12 cellular contexts compared by ENCODE assay signal in genomic region chr6:111806561-111807497, GRCh38.
DNase-seq lines count a peak whose midpoint lies in the region; ATAC-seq and TF ChIP-seq lines count a peak whose summit lies in the region.
"Had no signal": no experiment of that assay in that cellular context is flagged by ENCODE, and none has a peak within 500 bp of the region (broad histone marks: within the 10 kb centered on the region; RNA-seq: fewer than 3 reads in every experiment).

No MANE protein-coding gene starts in this region.

- TF ChIP-seq CTCF in activated CD8-positive, alpha-beta T cell treated with anti-CD3 and anti-CD28 coated beads for 36 hours (IDR thresholded peaks at IDR 0.05): no peak
- TF ChIP-seq CTCF in GM20000 (IDR thresholded peaks at IDR 0.05; ENCODE audit: extremely low read depth, missing control alignments) (no peak), upper lobe of right lung (IDR thresholded peaks at IDR 0.05) (no peak)

- peaks cover 53% of the 10 kb centered on the region for H3K4me1 ChIP-seq in upper lobe of right lung
- H3K4me1 ChIP-seq: tibial artery had no signal

- H3K9me3 Mint-ChIP-seq in activated CD4-positive, alpha-beta T cell treated with anti-CD3 and anti-CD28 coated beads, Interleukin-2, amount 10 ng/mL, durations not matched to agents 7 days and 5 days: no peaks in the 10 kb centered on the region
- H3K9me3 Mint-ChIP-seq in activated CD8-positive, alpha-beta T cell treated with anti-CD3 and anti-CD28 coated beads for 36 hours: no peaks in the 10 kb centered on the region
- no peaks in the 10 kb centered on the region for H3K9me3 Mint-ChIP-seq in stimulated activated memory B cell treated with anti-CD40 and anti-IgM and Interleukin-4, amounts not matched to agents 10 μg/mL and 1 μg/mL and 100 μg/mL, for 72 hours

- H3K27ac ChIP-seq in upper lobe of right lung: no peak overlapping the region
- H3K27ac ChIP-seq: epithelial cell of prostate, lower lobe of right lung, tibial artery had no signal

- CTCF ChIA-PET in activated CD4-positive, alpha-beta T cell treated with anti-CD3 and anti-CD28 coated beads, Interleukin-2, amount 10 ng/mL, durations not matched to agents 7 days and 5 days (lab: Charles Lee): interaction anchor here (0.7 to 2.2 kb wide), 9 partner anchors 9 to 207 kb away, joined by 3 to 10 read pairs (median 3); no protein-coding TSS in a partner anchor
- CTCF ChIA-PET in activated CD8-positive, alpha-beta T cell treated with anti-CD3 and anti-CD28 coated beads for 36 hours (lab: Charles Lee): interaction anchor here (0.9 to 5.1 kb wide), 12 partner anchors 19 to 190 kb away, joined by 3 to 39 read pairs (median 4); partner anchors contain the start of gene FYN

- no peak for DNase-seq in activated CD4-positive, alpha-beta T cell treated with anti-CD3 and anti-CD28 coated beads, Interleukin-2, amount 10 ng/mL, durations not matched to agents 7 days and 5 days
- no peak for DNase-seq in activated CD4-positive, alpha-beta T cell treated with anti-CD3 and anti-CD28 coated beads for 48 hours
- no peak for DNase-seq in activated CD8-positive, alpha-beta T cell treated with anti-CD3 and anti-CD28 coated beads for 36 hours
- DNase-seq in kidney glomerular epithelial cell (lab: John Stamatoyannopoulos, UW) (peak; percentile 49), GM20000 (ENCODE audit: low spot score) (no peak), H7 (no peak), upper lobe of right lung (no peak)
- DNase-seq: ACHN, lower lobe of right lung, tibial artery had no signal

- H3K4me3 ChIP-seq in H7 (ENCODE audit: insufficient read depth, low read depth, low read length) (no peak overlapping the region), upper lobe of right lung (no peak overlapping the region)
- H3K4me3 ChIP-seq: lower lobe of right lung, tibial artery had no signal

- peaks cover 29% of the 10 kb centered on the region for H3K36me3 Mint-ChIP-seq in activated CD4-positive, alpha-beta T cell treated with anti-CD3 and anti-CD28 coated beads, Interleukin-2, amount 10 ng/mL, durations not matched to agents 7 days and 5 days (ENCODE audit: low read depth)
- peaks cover 71% of the 10 kb centered on the region for H3K36me3 Mint-ChIP-seq in activated CD8-positive, alpha-beta T cell treated with anti-CD3 and anti-CD28 coated beads for 36 hours (ENCODE audit: low read depth)
- peaks cover 35% of the 10 kb centered on the region for H3K36me3 Mint-ChIP-seq in stimulated activated memory B cell treated with anti-CD40 and anti-IgM and Interleukin-4, amounts not matched to agents 10 μg/mL and 1 μg/mL and 100 μg/mL, for 72 hours

- ATAC-seq in activated CD8-positive, alpha-beta T cell treated with anti-CD3 and anti-CD28 coated beads for 36 hours: no peak
- no peak for ATAC-seq in stimulated activated memory B cell treated with anti-CD40 and anti-IgM and Interleukin-4, amounts not matched to agents 10 μg/mL and 1 μg/mL and 100 μg/mL, for 72 hours
- ATAC-seq in upper lobe of right lung: no peak

- H3K4me3 Mint-ChIP-seq in activated CD4-positive, alpha-beta T cell treated with anti-CD3 and anti-CD28 coated beads, Interleukin-2, amount 10 ng/mL, durations not matched to agents 7 days and 5 days: no peak overlapping the region
- H3K4me3 Mint-ChIP-seq in activated CD8-positive, alpha-beta T cell treated with anti-CD3 and anti-CD28 coated beads for 36 hours: peak overlapping the region; percentile 63
- H3K4me3 Mint-ChIP-seq in stimulated activated memory B cell treated with anti-CD40 and anti-IgM and Interleukin-4, amounts not matched to agents 10 μg/mL and 1 μg/mL and 100 μg/mL, for 72 hours: no peak overlapping the region

- H3K27me3 Mint-ChIP-seq in activated CD4-positive, alpha-beta T cell treated with anti-CD3 and anti-CD28 coated beads, Interleukin-2, amount 10 ng/mL, durations not matched to agents 7 days and 5 days: no peaks in the 10 kb centered on the region
- H3K27me3 Mint-ChIP-seq in activated CD8-positive, alpha-beta T cell treated with anti-CD3 and anti-CD28 coated beads for 36 hours: no peaks in the 10 kb centered on the region
- H3K27me3 Mint-ChIP-seq in stimulated activated memory B cell treated with anti-CD40 and anti-IgM and Interleukin-4, amounts not matched to agents 10 μg/mL and 1 μg/mL and 100 μg/mL, for 72 hours: no peaks in the 10 kb centered on the region

- intact Hi-C loops in activated CD8-positive, alpha-beta T cell treated with anti-CD3 and anti-CD28 coated beads for 36 hours (cut with micrococcal nuclease): no loop called here
- intact Hi-C loops in upper lobe of right lung (cut with DNase I): no loop called here

- POLR2A ChIA-PET in activated CD4-positive, alpha-beta T cell treated with anti-CD3 and anti-CD28 coated beads, Interleukin-2, amount 10 ng/mL, durations not matched to agents 7 days and 5 days (lab: Charles Lee): interaction anchor here (0.8 to 1.1 kb wide), 2 partner anchors 20 to 32 kb away, joined by 3 read pairs; no protein-coding TSS in a partner anchor
- POLR2A ChIA-PET in activated CD8-positive, alpha-beta T cell treated with anti-CD3 and anti-CD28 coated beads for 36 hours (lab: Charles Lee): interaction anchor here (0.8 to 4.9 kb wide), 21 partner anchors 9 to 232 kb away, joined by 3 to 64 read pairs (median 5); no protein-coding TSS in a partner anchor

- H3K36me3 ChIP-seq in H7 (replicated peaks; ENCODE audit: control insufficient read depth, insufficient read depth, low read length): no peaks in the 10 kb centered on the region
- no peaks in the 10 kb centered on the region for H3K36me3 ChIP-seq in upper lobe of right lung
- H3K36me3 ChIP-seq: lower lobe of right lung, tibial artery had no signal

- H3K4me1 Mint-ChIP-seq in activated CD4-positive, alpha-beta T cell treated with anti-CD3 and anti-CD28 coated beads, Interleukin-2, amount 10 ng/mL, durations not matched to agents 7 days and 5 days: peaks cover 91% of the 10 kb centered on the region
- peaks cover 95% of the 10 kb centered on the region for H3K4me1 Mint-ChIP-seq in activated CD8-positive, alpha-beta T cell treated with anti-CD3 and anti-CD28 coated beads for 36 hours (ENCODE audit: low read depth)
- H3K4me1 Mint-ChIP-seq in stimulated activated memory B cell treated with anti-CD40 and anti-IgM and Interleukin-4, amounts not matched to agents 10 μg/mL and 1 μg/mL and 100 μg/mL, for 72 hours: peaks cover 76% of the 10 kb centered on the region

- H3K27ac Mint-ChIP-seq in activated CD4-positive, alpha-beta T cell treated with anti-CD3 and anti-CD28 coated beads, Interleukin-2, amount 10 ng/mL, durations not matched to agents 7 days and 5 days: peak overlapping the region; percentile 82
- peak overlapping the region; percentile 99 for H3K27ac Mint-ChIP-seq in activated CD8-positive, alpha-beta T cell treated with anti-CD3 and anti-CD28 coated beads for 36 hours
- H3K27ac Mint-ChIP-seq in stimulated activated memory B cell treated with anti-CD40 and anti-IgM and Interleukin-4, amounts not matched to agents 10 μg/mL and 1 μg/mL and 100 μg/mL, for 72 hours: peak overlapping the region; percentile 94

- H3K27me3 ChIP-seq in H7 (ENCODE audit: control insufficient read depth, insufficient read depth, low read length): no peaks in the 10 kb centered on the region
- H3K27me3 ChIP-seq in upper lobe of right lung: no peaks in the 10 kb centered on the region
- H3K27me3 ChIP-seq: tibial artery had no signal

- H3K9me3 ChIP-seq in upper lobe of right lung: no peaks in the 10 kb centered on the region
- H3K9me3 ChIP-seq: lower lobe of right lung, tibial artery had no signal
